Comparison of ENCODE assay signal across 12 cellular contexts in the genomic region with DNA sequence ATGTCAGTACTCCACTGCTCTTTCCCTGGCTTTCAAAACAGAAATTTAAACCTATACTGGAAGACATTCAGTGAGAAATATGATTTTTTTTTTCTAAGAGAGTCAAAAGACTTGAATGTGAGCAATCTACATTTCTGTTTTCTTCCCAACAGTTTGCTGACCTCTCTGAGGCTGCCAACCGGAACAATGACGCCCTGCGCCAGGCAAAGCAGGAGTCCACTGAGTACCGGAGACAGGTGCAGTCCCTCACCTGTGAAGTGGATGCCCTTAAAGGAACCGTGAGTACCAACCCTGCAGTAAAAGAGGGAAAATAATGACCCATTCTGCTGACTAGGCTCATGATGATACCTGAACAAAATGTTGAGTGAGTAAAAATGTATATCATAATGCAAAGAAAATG. TPM values are rescaled to one million over a fixed set of nuclear protein-coding genes. Genes with fewer than 3 reads are reported as not detected.
DNase-seq lines count a peak whose midpoint lies in the region; ATAC-seq and TF ChIP-seq lines count a peak whose summit lies in the region.
"Had no signal": no experiment of that assay in that cellular context is flagged by ENCODE, and none has a peak within 500 bp of the region (broad histone marks: within the 10 kb centered on the region; RNA-seq: fewer than 3 reads in every experiment).

No MANE protein-coding gene starts in this region.

- TF ChIP-seq EP300 in suprapubic skin (IDR thresholded peaks at IDR 0.05), result no peak

- H3K36me3 Mint-ChIP-seq in T-helper 1 cell treated with Interleukin-12 subunit alpha and Interleukin-12 subunit beta and Interleukin-4 antibody, amounts not matched to agents 30 μg/mL and 1 μg/mL, for 36 hours (ENCODE audit: low read depth), result peaks cover 73% of the 10 kb centered on the region
- H3K36me3 Mint-ChIP-seq in activated T-helper 2 cell treated with anti-CD3 and anti-CD28 coated beads, Interferon-gamma antibody, Interleukin-2, Interleukin-4, amounts not matched to agents 10 μg/mL and 5 μg/mL and 100 μg/mL, durations not matched to agents 14 hours and 24 hours and 36 hours (ENCODE audit: low read depth), result peaks cover 77% of the 10 kb centered on the region
- peaks cover 15% of the 10 kb centered on the region for H3K36me3 Mint-ChIP-seq in endodermal cell (ENCODE audit: low read depth)

- ATAC-seq in HG03159 (IDR thresholded peaks at IDR 0.05; ENCODE audit: unreplicated experiment), result no peak

- no peak for TF ChIP-seq CTCF in suprapubic skin (IDR thresholded peaks at IDR 0.05)
- TF ChIP-seq CTCF in endodermal cell (conservative IDR thresholded peaks at IDR 0.05), result no peak

- H3K4me3 ChIP-seq in suprapubic skin (peak overlapping the region; percentile 68), endodermal cell (ENCODE audit: low read length) (no peak overlapping the region)

- peak overlapping the region; percentile 60 for H3K27ac Mint-ChIP-seq in T-helper 1 cell treated with Interleukin-12 subunit alpha and Interleukin-12 subunit beta and Interleukin-4 antibody, amounts not matched to agents 30 μg/mL and 1 μg/mL, for 36 hours
- peak overlapping the region; percentile 66 for H3K27ac Mint-ChIP-seq in activated T-helper 2 cell treated with anti-CD3 and anti-CD28 coated beads, Interferon-gamma antibody, Interleukin-2, Interleukin-4, amounts not matched to agents 10 μg/mL and 5 μg/mL and 100 μg/mL, durations not matched to agents 14 hours and 24 hours and 36 hours
- no peak overlapping the region for H3K27ac Mint-ChIP-seq in endodermal cell

- H3K9me3 Mint-ChIP-seq in T-helper 1 cell treated with Interleukin-12 subunit alpha and Interleukin-12 subunit beta and Interleukin-4 antibody, amounts not matched to agents 30 μg/mL and 1 μg/mL, for 36 hours, result no peaks in the 10 kb centered on the region
- no peaks in the 10 kb centered on the region for H3K9me3 Mint-ChIP-seq in activated T-helper 2 cell treated with anti-CD3 and anti-CD28 coated beads, Interferon-gamma antibody, Interleukin-2, Interleukin-4, amounts not matched to agents 10 μg/mL and 5 μg/mL and 100 μg/mL, durations not matched to agents 14 hours and 24 hours and 36 hours
- H3K9me3 Mint-ChIP-seq in endodermal cell, result no peaks in the 10 kb centered on the region

- DNase-seq in T-helper 1 cell, result no peak
- DNase-seq in activated T-helper 2 cell treated with anti-CD3 and anti-CD28 coated beads, Interferon-gamma antibody, Interleukin-2, Interleukin-4, amounts not matched to agents 10 μg/mL and 5 μg/mL and 100 μg/mL, durations not matched to agents 14 hours and 24 hours and 36 hours (ENCODE audit: low spot score), result no peak
- DNase-seq in kidney tubule cell (ENCODE audit: low spot score), result peak; percentile 24
- DNase-seq in suprapubic skin (ENCODE audit: low spot score in 2 of 2), result no peak
- no peak for DNase-seq in endodermal cell
- DNase-seq in iPS-NIHi11 (ENCODE audit: low spot score), result no peak
- DNase-seq: KBM-7; NCI-H524; stimulated activated CD4-positive, alpha-beta T cell treated with anti-CD3 and anti-CD28 coated beads, Interleukin-15, amount 100 ng/mL, for 24 hours had no signal

- H3K27ac ChIP-seq in suprapubic skin (peak overlapping the region; percentile 59), endodermal cell (ENCODE audit: low read depth, low read length) (no peak overlapping the region)
- H3K27ac ChIP-seq: epithelial cell of prostate had no signal

- H3K27me3 Mint-ChIP-seq in T-helper 1 cell treated with Interleukin-12 subunit alpha and Interleukin-12 subunit beta and Interleukin-4 antibody, amounts not matched to agents 30 μg/mL and 1 μg/mL, for 36 hours (ENCODE audit: low read depth), result no peaks in the 10 kb centered on the region
- no peaks in the 10 kb centered on the region for H3K27me3 Mint-ChIP-seq in activated T-helper 2 cell treated with anti-CD3 and anti-CD28 coated beads, Interferon-gamma antibody, Interleukin-2, Interleukin-4, amounts not matched to agents 10 μg/mL and 5 μg/mL and 100 μg/mL, durations not matched to agents 14 hours and 24 hours and 36 hours (ENCODE audit: low read depth)
- peaks cover 14% of the 10 kb centered on the region for H3K27me3 Mint-ChIP-seq in endodermal cell (ENCODE audit: insufficient read depth)

- H3K4me1 ChIP-seq in suprapubic skin, result peaks cover 55% of the 10 kb centered on the region
- H3K4me1 ChIP-seq in endodermal cell (ENCODE audit: control insufficient read depth, insufficient read depth, low read length), result no peaks in the 10 kb centered on the region

- H3K36me3 ChIP-seq in suprapubic skin, result peaks cover 50% of the 10 kb centered on the region
- H3K36me3 ChIP-seq in endodermal cell (ENCODE audit: control insufficient read depth, insufficient read depth, low read length), result peaks cover 62% of the 10 kb centered on the region

- TF ChIP-seq POLR2A in suprapubic skin (IDR thresholded peaks at IDR 0.05), result no peak

- peaks cover 40% of the 10 kb centered on the region for H3K4me1 Mint-ChIP-seq in T-helper 1 cell treated with Interleukin-12 subunit alpha and Interleukin-12 subunit beta and Interleukin-4 antibody, amounts not matched to agents 30 μg/mL and 1 μg/mL, for 36 hours (ENCODE audit: low read depth)
- H3K4me1 Mint-ChIP-seq in activated T-helper 2 cell treated with anti-CD3 and anti-CD28 coated beads, Interferon-gamma antibody, Interleukin-2, Interleukin-4, amounts not matched to agents 10 μg/mL and 5 μg/mL and 100 μg/mL, durations not matched to agents 14 hours and 24 hours and 36 hours (ENCODE audit: low read depth), result peaks cover 41% of the 10 kb centered on the region
- H3K4me1 Mint-ChIP-seq in endodermal cell, result no peaks in the 10 kb centered on the region

- intact Hi-C loops in activated T-helper 2 cell treated with anti-CD3 and anti-CD28 coated beads, Interferon-gamma antibody, Interleukin-2, Interleukin-4, amounts not matched to agents 10 μg/mL and 5 μg/mL and 100 μg/mL, durations not matched to agents 14 hours and 24 hours and 36 hours (cut with micrococcal nuclease), result loop anchor here (5.0 kb wide), 1 partner anchor 413 kb away; no protein-coding TSS in a partner anchor

- H3K9ac ChIP-seq in endodermal cell (ENCODE audit: extremely low read depth, low read length, poor library complexity, severe bottlenecking), result no peak overlapping the region

- H3K9me3 ChIP-seq in suprapubic skin (no peaks in the 10 kb centered on the region), endodermal cell (ENCODE audit: control insufficient read depth, low read length) (no peaks in the 10 kb centered on the region)

- no peaks in the 10 kb centered on the region for H3K27me3 ChIP-seq in suprapubic skin
- H3K27me3 ChIP-seq in endodermal cell (ENCODE audit: control insufficient read depth, insufficient read depth, low read length, poor library complexity, severe bottlenecking), result peaks cover 1% of the 10 kb centered on the region

- H3K4me3 Mint-ChIP-seq in T-helper 1 cell treated with Interleukin-12 subunit alpha and Interleukin-12 subunit beta and Interleukin-4 antibody, amounts not matched to agents 30 μg/mL and 1 μg/mL, for 36 hours, result peak overlapping the region; percentile 49
- no peak overlapping the region for H3K4me3 Mint-ChIP-seq in activated T-helper 2 cell treated with anti-CD3 and anti-CD28 coated beads, Interferon-gamma antibody, Interleukin-2, Interleukin-4, amounts not matched to agents 10 μg/mL and 5 μg/mL and 100 μg/mL, durations not matched to agents 14 hours and 24 hours and 36 hours (ENCODE audit: low read depth)
- H3K4me3 Mint-ChIP-seq in endodermal cell, result no peak overlapping the region

- WGBS in suprapubic skin, result 58% methylated on average over 5 of the region's 5 CpGs
- WGBS in endodermal cell (ENCODE audit: insufficient coverage in 1 of 2, insufficient read length in 1 of 2), 2 experiments, result 96% methylated on average over 5 of the region's 5 CpGs

RNA-seq across cellular contexts. Expression of gene VIM, which starts 6.5 kb away (rescaled TPM):
- total RNA-seq in activated T-helper 2 cell treated with anti-CD3 and anti-CD28 coated beads, Interferon-gamma antibody, Interleukin-2, Interleukin-4, amounts not matched to agents 10 μg/mL and 5 μg/mL and 100 μg/mL, durations not matched to agents 14 hours and 24 hours and 36 hours, result 337 and 342 TPM in 2 replicates
- total RNA-seq in suprapubic skin, result 1,000 to 10,000 TPM in 2 of 4 donors, 100 to 1,000 TPM in 2; 697 to 1,198 (median 1,024) TPM
- total RNA-seq in endodermal cell, result 100 to 1,000 TPM in 1 of 2 donors, 10 to 100 TPM in 1; 84.3 to 155 TPM
- polyA plus RNA-seq in endodermal cell (2013, experiment 1 of 2), result 2,565 TPM
- 2,676 TPM for polyA plus RNA-seq in endodermal cell (2013, experiment 2 of 2)

RNA-seq across cellular contexts. Expression of gene TRDMT1, which starts 33.1 kb away (rescaled TPM):
- total RNA-seq in activated T-helper 2 cell treated with anti-CD3 and anti-CD28 coated beads, Interferon-gamma antibody, Interleukin-2, Interleukin-4, amounts not matched to agents 10 μg/mL and 5 μg/mL and 100 μg/mL, durations not matched to agents 14 hours and 24 hours and 36 hours, result 3.2 and 4.2 TPM in 2 replicates
- 1 to 10 TPM; 2.7 to 9.4 (median 4.0) TPM for total RNA-seq in suprapubic skin
- 10 to 100 TPM in 1 of 2 donors, 1 to 10 TPM in 1; 8.1 to 13.0 TPM for total RNA-seq in endodermal cell
- polyA plus RNA-seq in endodermal cell (2013, experiment 1 of 2), result 19.4 TPM
- 19.0 TPM for polyA plus RNA-seq in endodermal cell (2013, experiment 2 of 2)
